Comparison of ENCODE assay signal across 11 cellular contexts in the genomic region with DNA sequence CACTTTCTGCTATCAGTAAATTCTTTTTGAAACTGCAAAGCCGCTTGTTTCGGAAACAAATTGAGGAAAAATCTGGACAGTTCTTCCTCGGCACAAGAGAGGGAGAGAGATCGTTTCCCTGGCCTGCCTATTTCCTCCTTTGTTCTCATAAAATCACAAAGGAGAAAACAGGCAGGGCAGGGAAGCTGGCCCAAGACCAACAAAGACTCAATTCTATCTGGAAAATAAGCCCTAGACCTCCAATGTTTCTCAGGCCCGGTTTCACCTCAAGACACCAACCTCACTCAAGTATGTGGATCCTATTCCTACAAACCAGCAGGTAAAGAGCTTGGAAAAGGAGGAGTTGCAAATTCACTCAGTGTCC. TPM values are rescaled to one million over a fixed set of nuclear protein-coding genes. Genes with fewer than 3 reads are reported as not detected.
A peak's percentile ranks its signal among the peaks of the same experiment; 100 is the strongest.
DNase-seq lines count a peak whose midpoint lies in the region; ATAC-seq lines count a peak whose summit lies in the region.
"Had no signal": no experiment of that assay in that cellular context is flagged by ENCODE, and none has a peak within 500 bp of the region (broad histone marks: within the 10 kb centered on the region; RNA-seq: fewer than 3 reads in every experiment).

No MANE protein-coding gene starts in this region.

- no peak overlapping the region for H3K23ac ChIP-seq in mesendoderm (ENCODE audit: low read length)

- H3K9ac ChIP-seq in HUES48 (ENCODE audit: low read depth, low read length) (no peak overlapping the region), mesendoderm (ENCODE audit: low read length) (peak overlapping the region; percentile 26), subcutaneous abdominal adipose tissue (ENCODE audit: low read length in 5 of 5) (peak overlapping the region in 2 of 5 donors; percentile 41 to 53)

- H3K56ac ChIP-seq in mesendoderm (ENCODE audit: low read length) = peak overlapping the region; percentile 66

- H3K18ac ChIP-seq in mesendoderm (ENCODE audit: low read length) = peak overlapping the region; percentile 95

- no peak overlapping the region for H2BK15ac ChIP-seq in mesendoderm (replicated peaks; ENCODE audit: low read depth)

- DNase-seq in caudate nucleus (lab: John Stamatoyannopoulos, UW) = peak in 1 of 61 donors; percentile 9
- peak; percentile 22 for DNase-seq in mesendoderm
- DNase-seq in NCI-H1105 (lab: John Stamatoyannopoulos, UW) = no peak
- DNase-seq in OCI-M1 (lab: John Stamatoyannopoulos, UW) = no peak
- no peak for DNase-seq in left lobe of liver (ENCODE audit: low spot score)
- DNase-seq: activated CD4-positive, alpha-beta T cell treated with anti-CD3 and anti-CD28 coated beads, Interleukin-2, amount 10 ng/mL, durations not matched to agents 7 days and 5 days; NCI-H2081 treated with DMSO at 0.1 percent for 48 hours; SJCRH30 had no signal

- H3K4me2 ChIP-seq in mesendoderm (ENCODE audit: low read length) = no peak overlapping the region

- H3K79me1 ChIP-seq in mesendoderm (ENCODE audit: low read length) = peaks cover 8% of the 10 kb centered on the region

- H3K4me3 ChIP-seq in HUES48 (ENCODE audit: low read depth, low read length) (no peak overlapping the region), mesendoderm (ENCODE audit: low read length) (no peak overlapping the region), subcutaneous abdominal adipose tissue (ENCODE audit: low read depth in 1 of 5, low read length in 5 of 5) (no peak overlapping the region)
- H3K4me3 ChIP-seq: SJCRH30 had no signal

- H4K8ac ChIP-seq in mesendoderm (ENCODE audit: low read depth, low read length) = no peak overlapping the region

- H3K79me2 ChIP-seq in mesendoderm (ENCODE audit: control insufficient read depth, insufficient read depth, low read length) = peaks cover 33% of the 10 kb centered on the region

- ATAC-seq in left lobe of liver = no peak
- no peak for ATAC-seq in HG02759 (IDR thresholded peaks at IDR 0.05; ENCODE audit: unreplicated experiment)

- H3K9me3 ChIP-seq in HUES48 (ENCODE audit: control insufficient read depth, insufficient read depth, low read length) (no peaks in the 10 kb centered on the region), subcutaneous abdominal adipose tissue (ENCODE audit: control insufficient read depth in 5 of 5, low read length in 5 of 5) (no peaks in the 10 kb centered on the region)
- H3K9me3 ChIP-seq: SJCRH30 had no signal

- H3K36me3 ChIP-seq in HUES48 (ENCODE audit: control insufficient read depth, insufficient read depth, low read length) (peaks cover 17% of the 10 kb centered on the region), mesendoderm (ENCODE audit: control insufficient read depth, insufficient read depth, low read length) (no peaks in the 10 kb centered on the region), subcutaneous abdominal adipose tissue (ENCODE audit: control insufficient read depth in 5 of 5, insufficient read depth in 5 of 5, low read length in 5 of 5) (peaks cover 0 to 6% (median 4%) of the 10 kb centered on the region in 5 donors)

- peaks cover 48% of the 10 kb centered on the region for H3K4me1 ChIP-seq in HUES48 (ENCODE audit: control insufficient read depth, insufficient read depth, low read length)
- H3K4me1 ChIP-seq in mesendoderm (ENCODE audit: control insufficient read depth, low read depth, low read length) = peaks cover 3% of the 10 kb centered on the region
- peaks cover 0 to 34% (median 30%) of the 10 kb centered on the region in 5 donors for H3K4me1 ChIP-seq in subcutaneous abdominal adipose tissue (ENCODE audit: control insufficient read depth in 5 of 5, insufficient read depth in 5 of 5, low read length in 5 of 5)

- H3K27ac ChIP-seq in HUES48 (ENCODE audit: low read depth, low read length) = peak overlapping the region; percentile 58
- H3K27ac ChIP-seq in caudate nucleus (ENCODE audit: low read depth, low read length) = peak overlapping the region; percentile 84
- H3K27ac ChIP-seq in mesendoderm (ENCODE audit: low read depth, low read length) = no peak overlapping the region
- H3K27ac ChIP-seq in subcutaneous abdominal adipose tissue (ENCODE audit: low read depth, low read length) = peak overlapping the region; percentile 49
- H3K27ac ChIP-seq: SJCRH30 had no signal

- no peak overlapping the region for H2BK5ac ChIP-seq in mesendoderm (ENCODE audit: low read length)

- no peak overlapping the region for H3K4ac ChIP-seq in mesendoderm (ENCODE audit: low read depth, low read length)

- H4K5ac ChIP-seq in mesendoderm (ENCODE audit: low read length) = no peak overlapping the region

- H3K27me3 ChIP-seq in HUES48 (ENCODE audit: control insufficient read depth, insufficient read depth, low read length) (no peaks in the 10 kb centered on the region), mesendoderm (ENCODE audit: insufficient read depth, low read length, poor library complexity) (no peaks in the 10 kb centered on the region), subcutaneous abdominal adipose tissue (ENCODE audit: control insufficient read depth in 5 of 5, insufficient read depth in 4 of 5, low read length in 5 of 5) (no peaks in the 10 kb centered on the region)
- H3K27me3 ChIP-seq: SJCRH30 had no signal

- no peak overlapping the region for H2AK5ac ChIP-seq in mesendoderm (ENCODE audit: low read length)

- WGBS in mesendoderm (ENCODE audit: extremely low coverage, insufficient coverage, low lambda C conversion rate) = no CpG with 5 or more reads among the region's 5 CpGs

- no peak overlapping the region for H2BK120ac ChIP-seq in mesendoderm (ENCODE audit: low read depth, low read length)

RNA-seq across cellular contexts. Expression of gene DICER1, which starts 19.5 kb away (rescaled TPM):
- polyA plus RNA-seq in mesendoderm (2013, experiment 1 of 2) = 76.8 TPM
- 79.1 TPM for polyA plus RNA-seq in mesendoderm (2013, experiment 2 of 2)
- total RNA-seq in left lobe of liver = 35.2 TPM
